ENCODE assay signal across 21 cellular contexts in the genomic region with DNA sequence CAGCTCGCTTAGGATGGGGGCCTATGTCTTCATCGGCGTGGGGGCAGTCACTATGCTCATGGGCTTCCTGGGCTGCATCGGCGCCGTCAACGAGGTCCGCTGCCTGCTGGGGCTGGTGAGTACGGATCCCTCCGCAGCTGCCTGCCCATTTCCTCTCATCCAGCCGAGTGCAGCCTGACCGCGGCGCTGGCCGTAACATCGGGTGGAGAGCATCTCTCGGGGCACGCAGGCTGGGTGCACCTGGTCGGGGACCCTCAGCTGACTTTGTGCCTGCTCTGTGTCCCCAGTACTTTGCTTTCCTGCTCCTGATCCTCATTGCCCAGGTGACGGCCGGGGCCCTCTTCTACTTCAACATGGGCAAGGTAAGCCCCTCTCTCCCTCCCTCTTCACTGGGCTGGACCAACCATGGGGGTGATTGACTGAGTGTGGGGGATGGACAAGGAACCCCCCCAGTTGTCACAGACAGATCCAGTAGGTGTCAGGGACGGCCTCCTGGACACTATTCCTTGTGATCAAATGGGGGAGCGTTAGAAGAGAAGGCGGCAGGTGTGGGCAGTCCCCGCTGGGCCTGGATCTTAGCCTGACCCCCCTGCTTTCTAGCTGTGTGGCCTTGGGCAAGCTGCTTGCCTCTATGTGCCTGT. TPM values are rescaled to one million over a fixed set of nuclear protein-coding genes. Genes with fewer than 3 reads are reported as not detected.
A peak's percentile ranks its signal among the peaks of the same experiment; 100 is the strongest.
DNase-seq lines count a peak whose midpoint lies in the region; ATAC-seq and TF ChIP-seq lines count a peak whose summit lies in the region.
"Had no signal": no experiment of that assay in that cellular context is flagged by ENCODE, and none has a peak within 500 bp of the region (broad histone marks: within the 10 kb centered on the region; RNA-seq: fewer than 3 reads in every experiment).

No MANE protein-coding gene starts in this region.

- H3K36me3 Mint-ChIP-seq in activated naive CD4-positive, alpha-beta T cell treated with anti-CD3 and anti-CD28 coated beads for 36 hours (ENCODE audit: low read depth) = peaks cover 53% of the 10 kb centered on the region
- peaks cover 32 to 47% of the 10 kb centered on the region in 2 donors for H3K36me3 Mint-ChIP-seq in activated naive CD4-positive, alpha-beta T cell treated with anti-CD3 and anti-CD28 coated beads, Interleukin-2, amount 50 U/mL, for 72 hours
- H3K36me3 Mint-ChIP-seq: natural killer cell treated with Interleukin-12 subunit alpha and Interleukin-12 subunit beta and Interleukin-15 and Interleukin-18, amount 100 ng/mL, for 72 hours had no signal

- intact Hi-C loops in activated naive CD4-positive, alpha-beta T cell treated with anti-CD3 and anti-CD28 coated beads for 36 hours (cut with micrococcal nuclease) = no loop called here

- no peak for DNase-seq in activated naive CD4-positive, alpha-beta T cell treated with anti-CD3 and anti-CD28 coated beads for 36 hours
- DNase-seq in activated naive CD4-positive, alpha-beta T cell treated with anti-CD3 and anti-CD28 coated beads, Interleukin-2, amount 50 U/mL, for 72 hours (ENCODE audit: low spot score in 2 of 2) = no peak
- DNase-seq in coronary artery (ENCODE audit: low spot score) = no peak
- DNase-seq in thoracic aorta (ENCODE audit: low spot score) = no peak
- no peak for DNase-seq in Kasumi-1 (lab: John Stamatoyannopoulos, UW)
- no peak for DNase-seq in activated CD8-positive, alpha-beta memory T cell treated with anti-CD3 and anti-CD28 coated beads for 24 hours
- DNase-seq in amniotic stem cell (lab: John Stamatoyannopoulos, UW) = no peak
- DNase-seq: activated CD4-positive, alpha-beta T cell treated with anti-CD3 and anti-CD28 coated beads for 4 hours; H9; NCI-H1436 treated with DMSO at 0.1 percent for 48 hours; NCI-H748 treated with DMSO at 0.1 percent for 48 hours; ovary; retina; stimulated activated naive CD4-positive, alpha-beta T cell treated with Interleukin-2 at 50 U/mL for 16 hours; T-helper 9 cell; testis had no signal

- H3K27ac ChIP-seq in OCI-LY3 (ENCODE audit: low read length) (peak overlapping the region; percentile 99), coronary artery (peak overlapping the region; percentile 65 to 78), thoracic aorta (peak overlapping the region; percentile 54 to 76)
- H3K27ac ChIP-seq: breast epithelium, HL-60, ovary, testis had no signal

- H3K27me3 Mint-ChIP-seq in activated naive CD4-positive, alpha-beta T cell treated with anti-CD3 and anti-CD28 coated beads for 36 hours (ENCODE audit: low read depth) = no peaks in the 10 kb centered on the region
- H3K27me3 Mint-ChIP-seq: natural killer cell treated with Interleukin-12 subunit alpha and Interleukin-12 subunit beta and Interleukin-15 and Interleukin-18, amount 100 ng/mL, for 72 hours had no signal

- no peak overlapping the region for H2AFZ ChIP-seq in OCI-LY3 (ENCODE audit: low read depth, low read length)

- H3K4me3 ChIP-seq in OCI-LY3 (ENCODE audit: low read length) (no peak overlapping the region), coronary artery (no peak overlapping the region), thoracic aorta (no peak overlapping the region)
- H3K4me3 ChIP-seq: breast epithelium, ovary, skin epidermis, testis had no signal

- H3K27ac Mint-ChIP-seq in activated naive CD4-positive, alpha-beta T cell treated with anti-CD3 and anti-CD28 coated beads for 36 hours = peak overlapping the region; percentile 18
- peak overlapping the region in 1 of 2 donors; percentile 46 for H3K27ac Mint-ChIP-seq in activated naive CD4-positive, alpha-beta T cell treated with anti-CD3 and anti-CD28 coated beads, Interleukin-2, amount 50 U/mL, for 72 hours
- H3K27ac Mint-ChIP-seq: H9 had no signal

- CTCF ChIA-PET in activated naive CD4-positive, alpha-beta T cell treated with anti-CD3 and anti-CD28 coated beads for 36 hours (lab: Charles Lee) = interaction anchor here (2.9 kb wide), 1 partner anchor 49 kb away, joined by 7 read pairs; no protein-coding TSS in a partner anchor

- H3K27me3 ChIP-seq in OCI-LY3 (ENCODE audit: low read depth, low read length) = no peaks in the 10 kb centered on the region
- no peaks in the 10 kb centered on the region for H3K27me3 ChIP-seq in thoracic aorta (replicated peaks; ENCODE audit: insufficient read depth)
- H3K27me3 ChIP-seq: breast epithelium, ovary, testis had no signal

- no peaks in the 10 kb centered on the region for H4K20me1 ChIP-seq in OCI-LY3 (ENCODE audit: insufficient read depth, low read length)

- H3K4me1 Mint-ChIP-seq in activated naive CD4-positive, alpha-beta T cell treated with anti-CD3 and anti-CD28 coated beads for 36 hours (ENCODE audit: low read depth) = peaks cover 90% of the 10 kb centered on the region

- peaks cover 8% of the 10 kb centered on the region; the same call in 1 of the 2 replicates for H3K79me2 ChIP-seq in OCI-LY3 (ENCODE audit: low read length)

- H3K9me3 Mint-ChIP-seq in activated naive CD4-positive, alpha-beta T cell treated with anti-CD3 and anti-CD28 coated beads for 36 hours = no peaks in the 10 kb centered on the region
- no peaks in the 10 kb centered on the region for H3K9me3 Mint-ChIP-seq in activated naive CD4-positive, alpha-beta T cell treated with anti-CD3 and anti-CD28 coated beads, Interleukin-2, amount 50 U/mL, for 72 hours
- H3K9me3 Mint-ChIP-seq: H9; natural killer cell treated with Interleukin-12 subunit alpha and Interleukin-12 subunit beta and Interleukin-15 and Interleukin-18, amount 100 ng/mL, for 72 hours had no signal

- H3K4me1 ChIP-seq in OCI-LY3 (ENCODE audit: low read length) (peaks cover 85% of the 10 kb centered on the region), thoracic aorta (ENCODE audit: control insufficient read depth in 1 of 2, low read depth in 2 of 2) (peaks cover 59 to 89% of the 10 kb centered on the region in 2 donors)
- H3K4me1 ChIP-seq: breast epithelium, testis had no signal

- H3K36me3 ChIP-seq in OCI-LY3 (replicated peaks; ENCODE audit: low read depth, low read length) = peaks cover 70% of the 10 kb centered on the region
- H3K36me3 ChIP-seq in thoracic aorta = no peaks in the 10 kb centered on the region
- H3K36me3 ChIP-seq: breast epithelium, ovary had no signal

- no peak for TF ChIP-seq CTCF in OCI-LY3 (IDR thresholded peaks at IDR 0.05; ENCODE audit: low read depth, low read length)
- no peak for TF ChIP-seq CTCF in coronary artery (IDR thresholded peaks at IDR 0.05)
- no peak for TF ChIP-seq CTCF in thoracic aorta (IDR thresholded peaks at IDR 0.05)

- peak overlapping the region; percentile 63; the same call in 1 of the 2 replicates for H3K9ac ChIP-seq in OCI-LY3 (ENCODE audit: low read length)

- ATAC-seq in activated naive CD4-positive, alpha-beta T cell treated with anti-CD3 and anti-CD28 coated beads, Interleukin-2, amount 50 U/mL, for 72 hours = no peak
- ATAC-seq in thoracic aorta (ENCODE audit: insufficient number of reproducible peaks, low FRiP score, low read depth) = no peak
- ATAC-seq: natural killer cell treated with Interleukin-12 subunit alpha and Interleukin-12 subunit beta and Interleukin-15 and Interleukin-18, amount 100 ng/mL, for 72 hours had no signal

- peak overlapping the region; percentile 88; the same call in 1 of the 2 replicates for H3K4me2 ChIP-seq in OCI-LY3 (ENCODE audit: low read length)

- H3K9me3 ChIP-seq in OCI-LY3 (ENCODE audit: insufficient read depth, low read length) (no peaks in the 10 kb centered on the region), thoracic aorta (no peaks in the 10 kb centered on the region)
- H3K9me3 ChIP-seq: breast epithelium, ovary, testis had no signal

- H3K4me3 Mint-ChIP-seq in activated naive CD4-positive, alpha-beta T cell treated with anti-CD3 and anti-CD28 coated beads for 36 hours = no peak overlapping the region
- H3K4me3 Mint-ChIP-seq: H9; natural killer cell treated with Interleukin-12 subunit alpha and Interleukin-12 subunit beta and Interleukin-15 and Interleukin-18, amount 100 ng/mL, for 72 hours had no signal

RNA-seq across cellular contexts. Expression of a gene that starts 39.7 kb away (rescaled TPM):
- total RNA-seq in activated naive CD4-positive, alpha-beta T cell treated with anti-CD3 and anti-CD28 coated beads for 36 hours = 100 to 1,000 TPM; 140 to 141 TPM
- 100 to 1,000 TPM; 270 to 324 TPM for total RNA-seq in activated naive CD4-positive, alpha-beta T cell treated with anti-CD3 and anti-CD28 coated beads, Interleukin-2, amount 50 U/mL, for 72 hours
- total RNA-seq in thoracic aorta = 10 to 100 TPM; 15.4 to 23.4 TPM

Comparison
In these comparisons a context has a peak if more than half of its experiments do, and no peak if none do; other contexts are left out.
1. RNA of a gene that starts 39.7 kb away (total RNA-seq): 270 to 324 TPM in activated naive CD4-positive, alpha-beta T cell treated with anti-CD3 and anti-CD28 coated beads, Interleukin-2, amount 50 U/mL, for 72 hours and 140 to 141 TPM in activated naive CD4-positive, alpha-beta T cell treated with anti-CD3 and anti-CD28 coated beads for 36 hours; 15.4 to 23.4 TPM in thoracic aorta; every median in the first group is over 4 times any median in the second.
2. Peak in every context shown above with its lines, with median percentiles within 50 percentile points of each other: H3K27ac ChIP-seq.